ENCODE assay signal across 19 cellular contexts in genomic region chr6:170038717-170039116, GRCh38.
A peak's percentile ranks its signal among the peaks of the same experiment; 100 is the strongest.
DNase-seq lines count a peak whose midpoint lies in the region; ATAC-seq and TF ChIP-seq lines count a peak whose summit lies in the region.
"Had no signal": no experiment of that assay in that cellular context is flagged by ENCODE, and none has a peak within 500 bp of the region (broad histone marks: within the 10 kb centered on the region; RNA-seq: fewer than 3 reads in every experiment).

No MANE protein-coding gene starts in this region.

- no peak for ATAC-seq in lower lobe of right lung
- no peak for ATAC-seq in GM19035 (IDR thresholded peaks at IDR 0.05; ENCODE audit: unreplicated experiment)

- H3K4me3 ChIP-seq in Peyer's patch (no peak overlapping the region), coronary artery (no peak overlapping the region), lower lobe of right lung (no peak overlapping the region), sigmoid colon (no peak overlapping the region)
- H3K4me3 ChIP-seq: SK-N-MC had no signal

- no peaks in the 10 kb centered on the region for H3K36me3 ChIP-seq in Peyer's patch
- H3K36me3 ChIP-seq in lower lobe of right lung: no peaks in the 10 kb centered on the region
- no peaks in the 10 kb centered on the region for H3K36me3 ChIP-seq in sigmoid colon

- TF ChIP-seq CTCF in Peyer's patch (IDR thresholded peaks at IDR 0.05) (no peak), coronary artery (IDR thresholded peaks at IDR 0.05) (no peak), lower lobe of right lung (IDR thresholded peaks at IDR 0.05) (no peak), sigmoid colon (IDR thresholded peaks at IDR 0.05) (no peak)

- TF ChIP-seq POLR2A in Peyer's patch (IDR thresholded peaks at IDR 0.05) (no peak), sigmoid colon (IDR thresholded peaks at IDR 0.05) (no peak)

- no peaks in the 10 kb centered on the region for H3K27me3 ChIP-seq in Peyer's patch
- no peaks in the 10 kb centered on the region for H3K27me3 ChIP-seq in lower lobe of right lung (ENCODE audit: low read depth)
- H3K27me3 ChIP-seq in sigmoid colon: no peaks in the 10 kb centered on the region

- peak in 1 of 3 donors; percentile 30 for DNase-seq in Peyer's patch
- DNase-seq in coronary artery (ENCODE audit: low spot score): peak; percentile 54
- DNase-seq in lower lobe of right lung: peak; percentile 34
- peak; percentile 64 for DNase-seq in sigmoid colon
- DNase-seq in NOMO-1 (lab: John Stamatoyannopoulos, UW; ENCODE audit: unreplicated experiment in 2 of 2): no peak
- no peak for DNase-seq in caudate nucleus (lab: John Stamatoyannopoulos, UW)
- DNase-seq in germinal center (ENCODE audit: low spot score): no peak
- DNase-seq: 8988T; Calu3; CD8-positive, alpha-beta memory T cell; H7; Kasumi-1; NCI-H187; NCI-H446; NCI-H526; SHP77 had no signal

- peak overlapping the region in 3 of 4 donors; percentile 28 to 81 (median 80) for H3K27ac ChIP-seq in Peyer's patch
- H3K27ac ChIP-seq in coronary artery: no peak overlapping the region
- H3K27ac ChIP-seq in lower lobe of right lung: no peak overlapping the region
- no peak overlapping the region for H3K27ac ChIP-seq in sigmoid colon
- H3K27ac ChIP-seq in caudate nucleus (ENCODE audit: low read depth, low read length): no peak overlapping the region
- H3K27ac ChIP-seq: C4-2B, SK-N-MC had no signal

- TF ChIP-seq EP300 in sigmoid colon (IDR thresholded peaks at IDR 0.05): no peak

- intact Hi-C loops in lower lobe of right lung (cut with DNase I) (no loop called here), sigmoid colon (cut with DNase I) (no loop called here)

- 62 to 65% methylated on average over 9 of the region's 9 CpGs for WGBS in sigmoid colon, 2 donors

- H3K4me1 ChIP-seq in Peyer's patch (no peaks in the 10 kb centered on the region), lower lobe of right lung (no peaks in the 10 kb centered on the region), sigmoid colon (no peaks in the 10 kb centered on the region)

- H3K9me3 ChIP-seq in Peyer's patch: peaks cover 0 to 5% (median 3%) of the 10 kb centered on the region in 4 donors
- no peaks in the 10 kb centered on the region for H3K9me3 ChIP-seq in lower lobe of right lung
- no peaks in the 10 kb centered on the region for H3K9me3 ChIP-seq in sigmoid colon

Comparison
In these comparisons a context has a peak if more than half of its experiments do, and no peak if none do; other contexts are left out.
1. DNase-seq: peak in coronary artery (single experiment), lower lobe of right lung (single experiment) and sigmoid colon (single experiment); none in NOMO-1 (0 of 2), caudate nucleus (0 of 61) and germinal center (single experiment).
2. H3K27ac ChIP-seq: peak in Peyer's patch (3 of 4); none in coronary artery (0 of 2), lower lobe of right lung (single experiment), sigmoid colon (0 of 4) and caudate nucleus (single experiment).